ENCODE assay signal across 30 cellular contexts in genomic region chr12:49340095-49340870, GRCh38. TPM values are rescaled to one million over a fixed set of nuclear protein-coding genes. Genes with fewer than 3 reads are reported as not detected.
DNase-seq lines count a peak whose midpoint lies in the region; ATAC-seq and TF ChIP-seq lines count a peak whose summit lies in the region.
"Had no signal": no experiment of that assay in that cellular context is flagged by ENCODE, and none has a peak within 500 bp of the region (broad histone marks: within the 10 kb centered on the region; RNA-seq: fewer than 3 reads in every experiment).

No MANE protein-coding gene starts in this region.

- H3K27me3 ChIP-seq in endodermal cell (ENCODE audit: control insufficient read depth, insufficient read depth, low read length, poor library complexity, severe bottlenecking) (peaks cover 99% of the 10 kb centered on the region), neuronal stem cell (ENCODE audit: control insufficient read depth in 3 of 3, insufficient read depth in 3 of 3, low read depth in 1 of 3, low read length in 3 of 3) (peaks cover 23 to 95% (median 85%) of the 10 kb centered on the region in 3 experiments), WERI-Rb-1 (ENCODE audit: insufficient read depth, low read depth, severe bottlenecking) (peaks cover 43% of the 10 kb centered on the region)

- no peaks in the 10 kb centered on the region for H3K79me1 ChIP-seq in neuronal stem cell (ENCODE audit: low read depth, low read length)

- DNase-seq in NAMALWA (ENCODE audit: low spot score) (peak; percentile 49), endodermal cell (no peak), neuronal stem cell (ENCODE audit: low spot score) (no peak), mesothelial cell of epicardium (ENCODE audit: low spot score in 2 of 2, unreplicated experiment in 2 of 2) (no peak), WERI-Rb-1 (no peak), GDM1 (lab: John Stamatoyannopoulos, UW) (no peak)
- DNase-seq: activated CD4-positive, alpha-beta T cell treated with anti-CD3 and anti-CD28 coated beads for 1 hour; activated CD8-positive, alpha-beta T cell treated with anti-CD3 and anti-CD28 coated beads for 36 hours; GOT3; hippocampal formation; Kasumi-1; left lung; NCI-H1436; NCI-H2081 treated with DMSO at 0.1 percent for 48 hours; NCI-H2227 treated with DMSO at 0.1 percent for 48 hours; NCI-H526 treated with DMSO at 0.1 percent for 48 hours; NK-92 treated with Interleukin-12 subunit alpha and Interleukin-12 subunit beta, amount 100 ng/mL, for 24 hours; occipital lobe; stimulated activated naive B cell treated with anti-CD40 and anti-IgM and Interleukin-4, amounts not matched to agents 10 μg/mL and 1 μg/mL and 100 μg/mL, for 72 hours; T-helper 2 cell had no signal

- no peak for ATAC-seq in HG03039 (IDR thresholded peaks at IDR 0.05; ENCODE audit: unreplicated experiment)
- ATAC-seq: activated CD8-positive, alpha-beta T cell treated with anti-CD3 and anti-CD28 coated beads for 36 hours; activated naive CD4-positive, alpha-beta T cell treated with anti-CD3 and anti-CD28 coated beads, Interleukin-2, amount 50 U/mL, for 72 hours; left lung; SK-N-SH treated with all-trans-retinoic acid at 6 μM for 48 hours; stimulated activated naive B cell treated with anti-CD40 and anti-IgM and Interleukin-4, amounts not matched to agents 10 μg/mL and 1 μg/mL and 100 μg/mL, for 72 hours had no signal

- H3K4me3 ChIP-seq in endodermal cell (ENCODE audit: low read length) (no peak overlapping the region), neuronal stem cell (ENCODE audit: low read length in 2 of 2) (no peak overlapping the region), WERI-Rb-1 (ENCODE audit: low read depth, low read length) (no peak overlapping the region)
- H3K4me3 ChIP-seq: breast epithelium, left lung, skin epidermis, suprapubic skin had no signal

- no peak overlapping the region for H4K91ac ChIP-seq in neuronal stem cell (ENCODE audit: low read depth, low read length, poor library complexity)

- H3K4me1 Mint-ChIP-seq in endodermal cell, result peaks cover 20% of the 10 kb centered on the region
- H3K4me1 Mint-ChIP-seq in mesothelial cell of epicardium, result peaks cover 42% of the 10 kb centered on the region

- H3K4me3 Mint-ChIP-seq in endodermal cell, result no peak overlapping the region
- no peak overlapping the region for H3K4me3 Mint-ChIP-seq in mesothelial cell of epicardium
- H3K4me3 Mint-ChIP-seq: activated CD8-positive, alpha-beta T cell treated with anti-CD3 and anti-CD28 coated beads for 36 hours; memory B cell; stimulated activated naive B cell treated with anti-CD40 and anti-IgM and Interleukin-4, amounts not matched to agents 10 μg/mL and 1 μg/mL and 100 μg/mL, for 72 hours had no signal

- H4K8ac ChIP-seq in neuronal stem cell (ENCODE audit: low read depth, low read length), result no peak overlapping the region

- H3K18ac ChIP-seq in neuronal stem cell (ENCODE audit: low read length), result no peak overlapping the region

- H3K27ac Mint-ChIP-seq in endodermal cell (no peak overlapping the region), mesothelial cell of epicardium (no peak overlapping the region)
- H3K27ac Mint-ChIP-seq: activated CD8-positive, alpha-beta T cell treated with anti-CD3 and anti-CD28 coated beads for 36 hours; activated naive CD4-positive, alpha-beta T cell treated with anti-CD3 and anti-CD28 coated beads, Interleukin-2, amount 50 U/mL, for 72 hours; activated T-helper 2 cell treated with anti-CD3 and anti-CD28 coated beads, Interferon-gamma antibody, Interleukin-2, Interleukin-4, amounts not matched to agents 10 μg/mL and 5 μg/mL and 100 μg/mL, durations not matched to agents 14 hours and 24 hours and 36 hours; memory B cell; stimulated activated naive B cell treated with anti-CD40 and anti-IgM and Interleukin-4, amounts not matched to agents 10 μg/mL and 1 μg/mL and 100 μg/mL, for 72 hours had no signal

- H3K4ac ChIP-seq in neuronal stem cell (ENCODE audit: low read length), result no peak overlapping the region

- no peak overlapping the region for H3K14ac ChIP-seq in neuronal stem cell (ENCODE audit: low read length)

- no peak overlapping the region for H3K23ac ChIP-seq in neuronal stem cell (ENCODE audit: low read depth, low read length, poor library complexity)

- H3K36me3 Mint-ChIP-seq in endodermal cell (ENCODE audit: low read depth), result no peaks in the 10 kb centered on the region
- no peaks in the 10 kb centered on the region for H3K36me3 Mint-ChIP-seq in mesothelial cell of epicardium
- H3K36me3 Mint-ChIP-seq: memory B cell had no signal

- H3K4me2 ChIP-seq in neuronal stem cell (ENCODE audit: insufficient read depth, low read length, poor library complexity, severe bottlenecking), result no peak overlapping the region

- no peak overlapping the region for H2AK5ac ChIP-seq in neuronal stem cell (ENCODE audit: low read depth, low read length)

- H3K36me3 ChIP-seq in endodermal cell (ENCODE audit: control insufficient read depth, insufficient read depth, low read length) (no peaks in the 10 kb centered on the region), neuronal stem cell (replicated peaks in 1 of 2; ENCODE audit: control insufficient read depth in 2 of 2, insufficient read depth in 2 of 2, low read length in 2 of 2) (no peaks in the 10 kb centered on the region), WERI-Rb-1 (no peaks in the 10 kb centered on the region)
- H3K36me3 ChIP-seq: breast epithelium, left lung, suprapubic skin had no signal

- H3K27ac ChIP-seq in 22Rv1 (peak overlapping the region; percentile 25; the same call in 1 of the 2 replicates), endodermal cell (ENCODE audit: low read depth, low read length) (peak overlapping the region; percentile 90), neuronal stem cell (replicated peaks; ENCODE audit: low read length) (no peak overlapping the region), WERI-Rb-1 (no peak overlapping the region)
- H3K27ac ChIP-seq: breast epithelium, left lung, skin epidermis, suprapubic skin had no signal

- H2BK12ac ChIP-seq in neuronal stem cell (ENCODE audit: low read length), result no peak overlapping the region

- H2AFZ ChIP-seq in neuronal stem cell (ENCODE audit: low read length), result peak overlapping the region; percentile 95

- no peaks in the 10 kb centered on the region for H3K9me3 ChIP-seq in endodermal cell (ENCODE audit: control insufficient read depth, low read length)
- peaks cover 0 to 6% of the 10 kb centered on the region in 2 donors for H3K9me3 ChIP-seq in neuronal stem cell (replicated peaks in 1 of 2; ENCODE audit: control insufficient read depth in 2 of 2, insufficient read depth in 1 of 2, low read depth in 1 of 2, low read length in 2 of 2)
- H3K9me3 ChIP-seq in WERI-Rb-1 (ENCODE audit: severe bottlenecking), result no peaks in the 10 kb centered on the region
- H3K9me3 ChIP-seq: breast epithelium, left lung, suprapubic skin had no signal

- TF ChIP-seq CTCF in 22Rv1 (IDR thresholded peaks at IDR 0.05), result no peak
- TF ChIP-seq CTCF in endodermal cell (conservative IDR thresholded peaks at IDR 0.05), result no peak
- TF ChIP-seq CTCF in mesothelial cell of epicardium (IDR thresholded peaks at IDR 0.05; ENCODE audit: unreplicated experiment), result no peak
- no peak for TF ChIP-seq CTCF in WERI-Rb-1 (IDR thresholded peaks at IDR 0.05; ENCODE audit: low read depth, low read length)

- H3K9ac ChIP-seq in endodermal cell (ENCODE audit: extremely low read depth, low read length, poor library complexity, severe bottlenecking), result no peak overlapping the region
- H3K9ac ChIP-seq in neuronal stem cell (ENCODE audit: low read depth, low read length, poor library complexity), result no peak overlapping the region

- WGBS in endodermal cell (ENCODE audit: insufficient coverage in 1 of 2, insufficient read length in 1 of 2), 2 experiments, result 58 to 69% methylated on average over 5 to 6 of the region's 6 CpGs
- no CpG with 5 or more reads among the region's 6 CpGs for WGBS in neuronal stem cell (ENCODE audit: extremely low coverage in 2 of 2, insufficient read length in 2 of 2, insufficient replicate concordance in 1 of 2), 2 donors

- H3K27me3 Mint-ChIP-seq in endodermal cell (ENCODE audit: insufficient read depth), result peaks cover 98% of the 10 kb centered on the region
- H3K27me3 Mint-ChIP-seq in mesothelial cell of epicardium (ENCODE audit: low read depth), result peaks cover 94% of the 10 kb centered on the region

- no peak overlapping the region for H2BK5ac ChIP-seq in neuronal stem cell (ENCODE audit: low read length)

- H3K9me3 Mint-ChIP-seq in endodermal cell (no peaks in the 10 kb centered on the region), mesothelial cell of epicardium (no peaks in the 10 kb centered on the region)
- H3K9me3 Mint-ChIP-seq: activated CD8-positive, alpha-beta T cell treated with anti-CD3 and anti-CD28 coated beads for 36 hours; activated naive CD4-positive, alpha-beta T cell treated with anti-CD3 and anti-CD28 coated beads, Interleukin-2, amount 50 U/mL, for 72 hours; activated T-helper 2 cell treated with anti-CD3 and anti-CD28 coated beads, Interferon-gamma antibody, Interleukin-2, Interleukin-4, amounts not matched to agents 10 μg/mL and 5 μg/mL and 100 μg/mL, durations not matched to agents 14 hours and 24 hours and 36 hours; memory B cell; stimulated activated naive B cell treated with anti-CD40 and anti-IgM and Interleukin-4, amounts not matched to agents 10 μg/mL and 1 μg/mL and 100 μg/mL, for 72 hours had no signal

- no peak overlapping the region for H2BK15ac ChIP-seq in neuronal stem cell (ENCODE audit: low read length)

- peaks cover 5% of the 10 kb centered on the region for H3K4me1 ChIP-seq in endodermal cell (ENCODE audit: control insufficient read depth, insufficient read depth, low read length)
- peaks cover 24 to 55% of the 10 kb centered on the region in 2 donors for H3K4me1 ChIP-seq in neuronal stem cell (ENCODE audit: control insufficient read depth in 2 of 2, insufficient read depth in 1 of 2, low read depth in 1 of 2, low read length in 2 of 2)

- no peak overlapping the region for H2BK120ac ChIP-seq in neuronal stem cell (ENCODE audit: low read depth, low read length)

RNA-seq across cellular contexts. Expression of gene C1QL4, which starts 3.3 kb away (rescaled TPM):
- total RNA-seq in endodermal cell (under 1 TPM; 0.20 to 0.38 TPM), mesothelial cell of epicardium (0.20 TPM in 2 of 3 replicates, not detected in the other)
- 31.0 TPM for polyA plus RNA-seq in endodermal cell (2013, experiment 1 of 2)
- polyA plus RNA-seq in endodermal cell (2013, experiment 2 of 2), result 38.9 TPM
- 0.77 TPM for polyA plus RNA-seq in neuronal stem cell (2013, experiment 1 of 2)
- 0.84 TPM for polyA plus RNA-seq in neuronal stem cell (2013, experiment 2 of 2)
- total RNA-seq: activated CD8-positive, alpha-beta T cell treated with anti-CD3 and anti-CD28 coated beads for 36 hours; activated naive CD4-positive, alpha-beta T cell treated with anti-CD3 and anti-CD28 coated beads, Interleukin-2, amount 50 U/mL, for 72 hours; activated T-helper 2 cell treated with anti-CD3 and anti-CD28 coated beads, Interferon-gamma antibody, Interleukin-2, Interleukin-4, amounts not matched to agents 10 μg/mL and 5 μg/mL and 100 μg/mL, durations not matched to agents 14 hours and 24 hours and 36 hours; left lung; urinary bladder had no signal
- polyA plus RNA-seq: urinary bladder had no signal

RNA-seq across cellular contexts. Expression of gene DNAJC22, which starts 6.4 kb away (rescaled TPM):
- total RNA-seq in endodermal cell (1 to 10 TPM; 1.9 to 4.6 TPM), mesothelial cell of epicardium (13.2 to 15.3 TPM (median 14.4 TPM) in 3 replicates)
- polyA plus RNA-seq in endodermal cell (2013, experiment 1 of 2), result 1.9 TPM
- 2.2 TPM for polyA plus RNA-seq in endodermal cell (2013, experiment 2 of 2)
- polyA plus RNA-seq in neuronal stem cell (2013, experiment 1 of 2), result 0.14 TPM
- polyA plus RNA-seq in neuronal stem cell (2013, experiment 2 of 2), result 0.12 TPM

RNA-seq across cellular contexts. Expression of gene TROAP, which starts 17.2 kb away (rescaled TPM):
- total RNA-seq in endodermal cell (10 to 100 TPM; 60.5 to 87.4 TPM), mesothelial cell of epicardium (29.5 to 30.8 TPM (median 29.8 TPM) in 3 replicates)
- 89.3 TPM for polyA plus RNA-seq in endodermal cell (2013, experiment 1 of 2)
- polyA plus RNA-seq in endodermal cell (2013, experiment 2 of 2), result 86.0 TPM
- polyA plus RNA-seq in neuronal stem cell (2013, experiment 1 of 2), result 82.7 TPM
- 77.4 TPM for polyA plus RNA-seq in neuronal stem cell (2013, experiment 2 of 2)

RNA-seq across cellular contexts. Expression of gene SPATS2, which starts 27.0 kb away (rescaled TPM):
- total RNA-seq in endodermal cell, result 10 to 100 TPM; 50.2 to 64.8 TPM
- polyA plus RNA-seq in endodermal cell (2013, experiment 1 of 2), result 52.3 TPM
- polyA plus RNA-seq in endodermal cell (2013, experiment 2 of 2), result 46.9 TPM
- polyA plus RNA-seq in neuronal stem cell (2013, experiment 1 of 2), result 52.9 TPM
- polyA plus RNA-seq in neuronal stem cell (2013, experiment 2 of 2), result 53.9 TPM
- total RNA-seq in mesothelial cell of epicardium, result 68.3 to 71.2 TPM (median 69.0 TPM) in 3 replicates

RNA-seq across cellular contexts. Expression of gene PRPH, which starts 45.3 kb away (rescaled TPM):
- total RNA-seq in endodermal cell (under 1 TPM; 0.42 to 0.51 TPM), mesothelial cell of epicardium (0.38 TPM in 1 of 3 replicates, not detected in the others)
- polyA plus RNA-seq in endodermal cell (2013, experiment 1 of 2), result 18.3 TPM
- polyA plus RNA-seq in endodermal cell (2013, experiment 2 of 2), result 16.8 TPM
- 0.11 TPM for polyA plus RNA-seq in neuronal stem cell (2013, experiment 1 of 2)
- 0.07 TPM for polyA plus RNA-seq in neuronal stem cell (2013, experiment 2 of 2)
- total RNA-seq: activated CD8-positive, alpha-beta T cell treated with anti-CD3 and anti-CD28 coated beads for 36 hours; activated naive CD4-positive, alpha-beta T cell treated with anti-CD3 and anti-CD28 coated beads, Interleukin-2, amount 50 U/mL, for 72 hours; activated T-helper 2 cell treated with anti-CD3 and anti-CD28 coated beads, Interferon-gamma antibody, Interleukin-2, Interleukin-4, amounts not matched to agents 10 μg/mL and 5 μg/mL and 100 μg/mL, durations not matched to agents 14 hours and 24 hours and 36 hours; occipital lobe had no signal

Comparison
In these comparisons a context has a peak if more than half of its experiments do, and no peak if none do; other contexts are left out.
1. H3K27ac ChIP-seq: peak in 22Rv1 (single experiment) and endodermal cell (single experiment); none in neuronal stem cell (single experiment) and WERI-Rb-1 (single experiment).